Comparison of ENCODE assay signal across 8 cellular contexts in the genomic region with DNA sequence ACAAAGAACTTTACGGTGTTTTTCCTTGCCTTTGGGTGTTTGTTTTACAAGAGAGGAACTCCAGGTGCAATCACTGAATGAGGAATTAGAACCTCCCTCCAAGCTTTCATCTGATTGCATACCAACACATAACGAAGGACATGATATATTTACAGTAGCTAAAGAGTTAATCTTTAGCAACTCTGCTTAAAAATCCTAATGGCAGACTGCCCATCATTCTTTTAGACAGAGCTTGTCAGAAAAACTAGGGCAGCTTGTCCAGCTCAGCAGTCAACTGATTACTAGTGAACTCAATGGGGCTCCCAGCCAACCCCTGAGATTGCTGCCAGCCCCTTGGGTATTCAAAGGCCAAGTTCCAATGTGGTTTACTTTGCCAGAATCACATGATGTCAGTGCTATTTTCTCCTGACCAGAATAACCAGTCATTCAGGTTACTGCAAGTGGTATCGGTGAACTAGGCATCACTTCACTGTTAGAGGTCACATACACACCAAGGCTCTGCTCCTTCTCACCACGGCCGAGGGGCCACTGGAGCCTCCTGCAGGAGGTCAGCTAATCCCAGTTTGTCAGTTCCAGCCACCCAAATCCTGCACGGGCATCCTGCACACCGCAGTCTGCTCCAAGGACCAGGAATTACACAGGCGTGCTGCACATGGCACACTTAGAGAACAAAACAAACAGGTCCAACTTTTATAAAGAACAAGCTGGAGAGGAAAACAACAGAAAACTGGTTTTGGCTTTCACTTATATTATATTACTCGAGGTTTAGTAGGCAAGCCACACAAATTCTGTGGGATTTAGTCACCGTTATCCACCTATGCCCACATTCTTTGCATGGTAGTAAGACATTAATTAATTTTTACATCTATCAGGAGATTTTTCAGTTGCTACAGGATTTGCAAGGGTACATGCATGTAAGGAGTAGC.
DNase-seq lines count a peak whose midpoint lies in the region; ATAC-seq and TF ChIP-seq lines count a peak whose summit lies in the region.

No MANE protein-coding gene starts in this region.

- no peaks in the 10 kb centered on the region for H3K9me3 Mint-ChIP-seq in CD4-positive, alpha-beta memory T cell

- H3K36me3 ChIP-seq in gastrocnemius medialis = no peaks in the 10 kb centered on the region
- H3K36me3 ChIP-seq in CD4-positive, alpha-beta memory T cell (ENCODE audit: insufficient read depth, low read length) = no peaks in the 10 kb centered on the region

- peak in 1 of 2 donors; percentile 10 for TF ChIP-seq POLR2A in gastrocnemius medialis (IDR thresholded peaks at IDR 0.05)

- WGBS in right cardiac atrium = 20% methylated on average over 10 of the region's 10 CpGs

- POLR2A ChIA-PET in CD4-positive, alpha-beta memory T cell (lab: Charles Lee; ENCODE audit: partially characterized antibody) = no interaction called here

- H3K27me3 Mint-ChIP-seq in CD4-positive, alpha-beta memory T cell = peaks cover 2% of the 10 kb centered on the region in 2 donors

- CTCF ChIA-PET in CD4-positive, alpha-beta memory T cell (lab: Charles Lee; ENCODE audit: partially characterized antibody) = no interaction called here

- ATAC-seq in right cardiac atrium = peak; percentile 93 to 94
- peak; percentile 98 to 99 for ATAC-seq in gastrocnemius medialis

- no peaks in the 10 kb centered on the region for H3K9me3 ChIP-seq in right cardiac atrium (ENCODE audit: control insufficient read depth, low read length)
- no peaks in the 10 kb centered on the region for H3K9me3 ChIP-seq in gastrocnemius medialis
- H3K9me3 ChIP-seq in CD4-positive, alpha-beta memory T cell (ENCODE audit: control insufficient read depth in 1 of 2, low read length in 2 of 2) = no peaks in the 10 kb centered on the region

- DNase-seq in NCI-H1092 treated with DMSO at 0.1 percent for 48 hours (lab: John Stamatoyannopoulos, UW) (peak; percentile 32), NCI-H1092 (lab: John Stamatoyannopoulos, UW) (no peak), amygdala (lab: John Stamatoyannopoulos, UW) (peak in 51 of 56 donors; percentile 3 to 86 (median 50)), right cardiac atrium (peak; percentile 87 to 93 (median 89)), gastrocnemius medialis (peak; percentile 81 to 90), GM20000 (ENCODE audit: low spot score) (no peak)
- DNase-seq in CD4-positive, alpha-beta memory T cell = no peak
- DNase-seq in stimulated activated CD4-positive, alpha-beta T cell treated with anti-CD3 and anti-CD28 coated beads, Interleukin-2, amount 100 ng/mL, for 24 hours = no peak

- no peak overlapping the region for H3K4me3 ChIP-seq in right cardiac atrium (ENCODE audit: low read length)
- H3K4me3 ChIP-seq in gastrocnemius medialis = peak overlapping the region; percentile 10 to 35 (median 26)
- no peak overlapping the region for H3K4me3 ChIP-seq in CD4-positive, alpha-beta memory T cell (ENCODE audit: low read length in 2 of 2)

- no peaks in the 10 kb centered on the region for H3K36me3 Mint-ChIP-seq in CD4-positive, alpha-beta memory T cell

- no peaks in the 10 kb centered on the region for H3K4me1 Mint-ChIP-seq in CD4-positive, alpha-beta memory T cell

- H3K27me3 ChIP-seq in right cardiac atrium (ENCODE audit: control insufficient read depth, insufficient read depth) (no peaks in the 10 kb centered on the region), gastrocnemius medialis (no peaks in the 10 kb centered on the region)
- no peaks in the 10 kb centered on the region for H3K27me3 ChIP-seq in CD4-positive, alpha-beta memory T cell (ENCODE audit: insufficient read depth, low read length)

- H3K27ac ChIP-seq in right cardiac atrium (ENCODE audit: low read length) (peak overlapping the region; percentile 86), gastrocnemius medialis (peak overlapping the region; percentile 67 to 83 (median 78))
- no peak overlapping the region for H3K27ac ChIP-seq in CD4-positive, alpha-beta memory T cell (ENCODE audit: low read depth, low read length)

- in situ Hi-C loops in gastrocnemius medialis (cut with MboI; ENCODE audit: low sequenced_read_pairs in 4 of 4) = loop anchor here in 1 of 4 donors (10.0 kb wide), 1 partner anchor 53 kb away; no protein-coding TSS in a partner anchor

- no peak overlapping the region for H3K27ac Mint-ChIP-seq in CD4-positive, alpha-beta memory T cell

- no peak overlapping the region for H3K4me3 Mint-ChIP-seq in CD4-positive, alpha-beta memory T cell

- intact Hi-C loops in right cardiac atrium (cut with DNase I) (loop anchor here in 1 of 4 donors (10.0 kb wide), 1 partner anchor 63 kb away; a partner anchor contains a TSS), gastrocnemius medialis (cut with DNase I; ENCODE audit: low total_unique reads) (loop anchor here (1.0 to 5.0 kb wide), 2 partner anchors 32 to 61 kb away; a partner anchor contains a TSS)
- intact Hi-C loops in CD4-positive, alpha-beta memory T cell (cut with micrococcal nuclease) = no loop called here

- H3K4me1 ChIP-seq in right cardiac atrium (ENCODE audit: control insufficient read depth, insufficient read depth, low read length) (peaks cover 11% of the 10 kb centered on the region), gastrocnemius medialis (peaks cover 44 to 56% of the 10 kb centered on the region in 2 donors)
- H3K4me1 ChIP-seq in CD4-positive, alpha-beta memory T cell (ENCODE audit: insufficient read depth, low read length) = no peaks in the 10 kb centered on the region

- no peak for TF ChIP-seq CTCF in gastrocnemius medialis (IDR thresholded peaks at IDR 0.05 in 4 of 5, conservative IDR thresholded peaks at IDR 0.05 in 1 of 5)
- no peak for TF ChIP-seq CTCF in GM20000 (IDR thresholded peaks at IDR 0.05; ENCODE audit: extremely low read depth, missing control alignments)

Comparison
In these comparisons a context has a peak if more than half of its experiments do, and no peak if none do; other contexts are left out.
1. DNase-seq: peak in NCI-H1092 treated with DMSO at 0.1 percent for 48 hours (single experiment), amygdala (51 of 56), right cardiac atrium (3 of 3) and gastrocnemius medialis (2 of 2); none in NCI-H1092 (single experiment), CD4-positive, alpha-beta memory T cell (0 of 5), stimulated activated CD4-positive, alpha-beta T cell treated with anti-CD3 and anti-CD28 coated beads, Interleukin-2, amount 100 ng/mL, for 24 hours (0 of 2) and GM20000 (single experiment).
2. H3K4me3 ChIP-seq: peak in gastrocnemius medialis (4 of 4); none in right cardiac atrium (single experiment) and CD4-positive, alpha-beta memory T cell (0 of 2).